In genomic region chr13:100600461-100600860, GRCh38 we compare ENCODE assay signal across 13 cellular contexts. TPM values are rescaled to one million over a fixed set of nuclear protein-coding genes. Genes with fewer than 3 reads are reported as not detected.
DNase-seq lines count a peak whose midpoint lies in the region; ATAC-seq and TF ChIP-seq lines count a peak whose summit lies in the region.
"Had no signal": no experiment of that assay in that cellular context is flagged by ENCODE, and none has a peak within 500 bp of the region (broad histone marks: within the 10 kb centered on the region; RNA-seq: fewer than 3 reads in every experiment).

No MANE protein-coding gene starts in this region.

- peaks cover 2% of the 10 kb centered on the region for H3K4me1 Mint-ChIP-seq in activated naive CD8-positive, alpha-beta T cell treated with anti-CD3 and anti-CD28 coated beads, Interleukin-2, amount 10 ng/mL, durations not matched to agents 7 days and 5 days
- H3K4me1 Mint-ChIP-seq in activated naive CD8-positive, alpha-beta T cell treated with anti-CD3 and anti-CD28 coated beads, Interleukin-2, amount 50 U/mL, for 24 hours = no peaks in the 10 kb centered on the region
- H3K4me1 Mint-ChIP-seq in endothelial cell (ENCODE audit: unreplicated experiment) = peaks cover 3% of the 10 kb centered on the region

- H3K27ac Mint-ChIP-seq in activated naive CD8-positive, alpha-beta T cell treated with anti-CD3 and anti-CD28 coated beads, Interleukin-2, amount 10 ng/mL, durations not matched to agents 7 days and 5 days = peak overlapping the region; percentile 1
- no peak overlapping the region for H3K27ac Mint-ChIP-seq in activated naive CD8-positive, alpha-beta T cell treated with anti-CD3 and anti-CD28 coated beads, Interleukin-2, amount 50 U/mL, for 24 hours
- peak overlapping the region; percentile 62 for H3K27ac Mint-ChIP-seq in endothelial cell (ENCODE audit: unreplicated experiment)
- H3K27ac Mint-ChIP-seq: CD8-positive, alpha-beta T cell had no signal

- peaks cover 2% of the 10 kb centered on the region for H3K27me3 Mint-ChIP-seq in activated naive CD8-positive, alpha-beta T cell treated with anti-CD3 and anti-CD28 coated beads, Interleukin-2, amount 10 ng/mL, durations not matched to agents 7 days and 5 days
- no peaks in the 10 kb centered on the region for H3K27me3 Mint-ChIP-seq in activated naive CD8-positive, alpha-beta T cell treated with anti-CD3 and anti-CD28 coated beads, Interleukin-2, amount 50 U/mL, for 24 hours
- H3K27me3 Mint-ChIP-seq in endothelial cell (ENCODE audit: unreplicated experiment) = peaks cover 1% of the 10 kb centered on the region

- peaks cover 15% of the 10 kb centered on the region for H3K36me3 Mint-ChIP-seq in activated naive CD8-positive, alpha-beta T cell treated with anti-CD3 and anti-CD28 coated beads, Interleukin-2, amount 10 ng/mL, durations not matched to agents 7 days and 5 days
- H3K36me3 Mint-ChIP-seq in activated naive CD8-positive, alpha-beta T cell treated with anti-CD3 and anti-CD28 coated beads, Interleukin-2, amount 50 U/mL, for 24 hours (ENCODE audit: low read depth) = no peaks in the 10 kb centered on the region
- no peaks in the 10 kb centered on the region for H3K36me3 Mint-ChIP-seq in endothelial cell (ENCODE audit: low read depth, unreplicated experiment)

- ATAC-seq in activated naive CD8-positive, alpha-beta T cell treated with anti-CD3 and anti-CD28 coated beads, Interleukin-2, amount 10 ng/mL, durations not matched to agents 7 days and 5 days (ENCODE audit: low read depth) = no peak
- no peak for ATAC-seq in activated naive CD8-positive, alpha-beta T cell treated with anti-CD3 and anti-CD28 coated beads, Interleukin-2, amount 50 U/mL, for 24 hours
- ATAC-seq in GM19455 (IDR thresholded peaks at IDR 0.05; ENCODE audit: unreplicated experiment) = no peak
- ATAC-seq: CD8-positive, alpha-beta T cell; GM12878; HepG2 had no signal

- POLR2A ChIA-PET in activated naive CD8-positive, alpha-beta T cell treated with anti-CD3 and anti-CD28 coated beads, Interleukin-2, amount 10 ng/mL, durations not matched to agents 7 days and 5 days (lab: Charles Lee) = no interaction called here

- DNase-seq in DMS 273 (lab: John Stamatoyannopoulos, UW; ENCODE audit: unreplicated experiment) = peak; percentile 21
- no peak for DNase-seq in DMS 273 treated with DMSO at 0.1 percent for 48 hours (lab: John Stamatoyannopoulos, UW)
- DNase-seq in activated naive CD8-positive, alpha-beta T cell treated with anti-CD3 and anti-CD28 coated beads, Interleukin-2, amount 10 ng/mL, durations not matched to agents 7 days and 5 days = no peak
- DNase-seq in activated naive CD8-positive, alpha-beta T cell treated with anti-CD3 and anti-CD28 coated beads, Interleukin-2, amount 50 U/mL, for 24 hours = no peak
- no peak for DNase-seq in endothelial cell (ENCODE audit: low spot score)
- no peak for DNase-seq in HK-2 (ENCODE audit: unreplicated experiment)
- DNase-seq: Caco-2; CD8-positive, alpha-beta T cell; GOT3 had no signal

- H3K9me3 Mint-ChIP-seq in activated naive CD8-positive, alpha-beta T cell treated with anti-CD3 and anti-CD28 coated beads, Interleukin-2, amount 10 ng/mL, durations not matched to agents 7 days and 5 days = no peaks in the 10 kb centered on the region
- no peaks in the 10 kb centered on the region for H3K9me3 Mint-ChIP-seq in activated naive CD8-positive, alpha-beta T cell treated with anti-CD3 and anti-CD28 coated beads, Interleukin-2, amount 50 U/mL, for 24 hours
- no peaks in the 10 kb centered on the region for H3K9me3 Mint-ChIP-seq in endothelial cell (ENCODE audit: unreplicated experiment)
- H3K9me3 Mint-ChIP-seq: CD8-positive, alpha-beta T cell had no signal

- H3K4me3 Mint-ChIP-seq in activated naive CD8-positive, alpha-beta T cell treated with anti-CD3 and anti-CD28 coated beads, Interleukin-2, amount 10 ng/mL, durations not matched to agents 7 days and 5 days = no peak overlapping the region
- no peak overlapping the region for H3K4me3 Mint-ChIP-seq in activated naive CD8-positive, alpha-beta T cell treated with anti-CD3 and anti-CD28 coated beads, Interleukin-2, amount 50 U/mL, for 24 hours
- H3K4me3 Mint-ChIP-seq in endothelial cell (ENCODE audit: unreplicated experiment) = no peak overlapping the region
- H3K4me3 Mint-ChIP-seq: CD14-positive monocyte; CD8-positive, alpha-beta T cell had no signal

- TF ChIP-seq CTCF in endothelial cell (IDR thresholded peaks at IDR 0.05; ENCODE audit: unreplicated experiment) = no peak

RNA-seq across cellular contexts. Expression of gene GGACT, which starts 11.9 kb away (rescaled TPM):
- total RNA-seq in activated naive CD8-positive, alpha-beta T cell treated with anti-CD3 and anti-CD28 coated beads, Interleukin-2, amount 10 ng/mL, durations not matched to agents 7 days and 5 days = 1 to 10 TPM; 3.1 to 4.1 TPM
- 7.0 TPM for total RNA-seq in endothelial cell (ENCODE audit: unreplicated experiment)
